1 cellular context compared by ENCODE assay signal in the genomic region with DNA sequence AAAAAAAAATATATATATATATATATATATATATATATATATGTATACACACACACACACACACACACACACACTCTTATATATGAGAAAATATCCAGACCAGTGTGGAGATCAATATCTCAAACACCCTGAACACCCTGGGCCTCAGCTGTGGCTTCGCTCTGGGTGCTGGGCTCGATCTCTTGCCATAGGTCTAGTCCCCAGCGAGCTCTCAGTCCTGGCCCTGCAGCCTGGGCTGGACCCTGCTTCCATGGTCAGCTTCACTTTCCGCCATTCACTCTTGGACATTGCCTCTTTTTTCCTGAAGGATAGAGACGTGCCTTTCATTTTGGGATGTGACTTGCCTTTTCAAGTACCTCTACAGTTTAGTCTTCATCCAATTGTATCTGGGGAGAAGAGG.
TF ChIP-seq lines count a peak whose summit lies in the region.

No MANE protein-coding gene starts in this region.

TF ChIP-seq in IMR-90, 13 proteins besides CTCF, POLR2A, EP300 and RAD21 (continued from another document):
- TF ChIP-seq, protein P1, sequence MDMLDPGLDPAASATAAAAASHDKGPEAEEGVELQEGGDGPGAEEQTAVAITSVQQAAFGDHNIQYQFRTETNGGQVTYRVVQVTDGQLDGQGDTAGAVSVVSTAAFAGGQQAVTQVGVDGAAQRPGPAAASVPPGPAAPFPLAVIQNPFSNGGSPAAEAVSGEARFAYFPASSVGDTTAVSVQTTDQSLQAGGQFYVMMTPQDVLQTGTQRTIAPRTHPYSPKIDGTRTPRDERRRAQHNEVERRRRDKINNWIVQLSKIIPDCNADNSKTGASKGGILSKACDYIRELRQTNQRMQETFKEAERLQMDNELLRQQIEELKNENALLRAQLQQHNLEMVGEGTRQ (IDR thresholded peaks at IDR 0.05; ENCODE audit: low read depth, low read length) = no peak
- TF ChIP-seq FOS (IDR thresholded peaks at IDR 0.05; ENCODE audit: low read depth, low read length) = no peak
- TF ChIP-seq RFX5 (IDR thresholded peaks at IDR 0.05; ENCODE audit: low read depth, low read length) = no peak
- no peak for TF ChIP-seq CHD1 (IDR thresholded peaks at IDR 0.05; ENCODE audit: low read depth, low read length)
- no peak for TF ChIP-seq NFE2L2 (IDR thresholded peaks at IDR 0.05; ENCODE audit: low read depth, low read length)
- no peak for TF ChIP-seq MXI1 (IDR thresholded peaks at IDR 0.05; ENCODE audit: borderline replicate concordance, low read depth, low read length)
- TF ChIP-seq MAZ (IDR thresholded peaks at IDR 0.05; ENCODE audit: borderline replicate concordance, low read depth, low read length) = no peak
- no peak for TF ChIP-seq RCOR1 (IDR thresholded peaks at IDR 0.05; ENCODE audit: insufficient replicate concordance, low read length)
